In the genomic region with DNA sequence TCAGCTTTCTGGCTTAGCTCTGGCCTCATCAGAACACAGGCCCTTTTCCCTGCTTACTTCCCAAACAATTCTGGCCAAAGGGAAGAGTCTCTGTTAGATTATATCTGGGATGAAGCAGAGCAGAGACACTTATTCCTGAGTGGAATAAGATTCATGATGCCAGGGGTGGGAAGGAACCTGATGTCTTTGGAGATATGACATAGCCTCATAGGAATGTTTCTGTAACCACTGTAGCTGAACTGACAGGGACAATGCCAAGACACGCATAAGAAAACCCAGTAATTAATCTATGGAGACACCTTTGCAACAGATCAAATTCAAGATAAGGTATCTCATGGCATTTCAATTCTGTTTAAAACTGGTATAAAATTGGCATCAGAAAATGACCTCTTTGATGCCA, we compare ENCODE assay signal across 1 cellular context.
TF ChIP-seq lines count a peak whose summit lies in the region.

No MANE protein-coding gene starts in this region.

TF ChIP-seq in SK-N-SH, 30 proteins besides CTCF, POLR2A, EP300 and RAD21 (continued from another document):
- TF ChIP-seq, protein P1, sequence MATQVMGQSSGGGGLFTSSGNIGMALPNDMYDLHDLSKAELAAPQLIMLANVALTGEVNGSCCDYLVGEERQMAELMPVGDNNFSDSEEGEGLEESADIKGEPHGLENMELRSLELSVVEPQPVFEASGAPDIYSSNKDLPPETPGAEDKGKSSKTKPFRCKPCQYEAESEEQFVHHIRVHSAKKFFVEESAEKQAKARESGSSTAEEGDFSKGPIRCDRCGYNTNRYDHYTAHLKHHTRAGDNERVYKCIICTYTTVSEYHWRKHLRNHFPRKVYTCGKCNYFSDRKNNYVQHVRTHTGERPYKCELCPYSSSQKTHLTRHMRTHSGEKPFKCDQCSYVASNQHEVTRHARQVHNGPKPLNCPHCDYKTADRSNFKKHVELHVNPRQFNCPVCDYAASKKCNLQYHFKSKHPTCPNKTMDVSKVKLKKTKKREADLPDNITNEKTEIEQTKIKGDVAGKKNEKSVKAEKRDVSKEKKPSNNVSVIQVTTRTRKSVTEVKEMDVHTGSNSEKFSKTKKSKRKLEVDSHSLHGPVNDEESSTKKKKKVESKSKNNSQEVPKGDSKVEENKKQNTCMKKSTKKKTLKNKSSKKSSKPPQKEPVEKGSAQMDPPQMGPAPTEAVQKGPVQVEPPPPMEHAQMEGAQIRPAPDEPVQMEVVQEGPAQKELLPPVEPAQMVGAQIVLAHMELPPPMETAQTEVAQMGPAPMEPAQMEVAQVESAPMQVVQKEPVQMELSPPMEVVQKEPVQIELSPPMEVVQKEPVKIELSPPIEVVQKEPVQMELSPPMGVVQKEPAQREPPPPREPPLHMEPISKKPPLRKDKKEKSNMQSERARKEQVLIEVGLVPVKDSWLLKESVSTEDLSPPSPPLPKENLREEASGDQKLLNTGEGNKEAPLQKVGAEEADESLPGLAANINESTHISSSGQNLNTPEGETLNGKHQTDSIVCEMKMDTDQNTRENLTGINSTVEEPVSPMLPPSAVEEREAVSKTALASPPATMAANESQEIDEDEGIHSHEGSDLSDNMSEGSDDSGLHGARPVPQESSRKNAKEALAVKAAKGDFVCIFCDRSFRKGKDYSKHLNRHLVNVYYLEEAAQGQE (IDR thresholded peaks at IDR 0.05; ENCODE audit: low read depth, low read length), result no peak; the same call in 1 of the 2 replicates
- TF ChIP-seq, protein P2, sequence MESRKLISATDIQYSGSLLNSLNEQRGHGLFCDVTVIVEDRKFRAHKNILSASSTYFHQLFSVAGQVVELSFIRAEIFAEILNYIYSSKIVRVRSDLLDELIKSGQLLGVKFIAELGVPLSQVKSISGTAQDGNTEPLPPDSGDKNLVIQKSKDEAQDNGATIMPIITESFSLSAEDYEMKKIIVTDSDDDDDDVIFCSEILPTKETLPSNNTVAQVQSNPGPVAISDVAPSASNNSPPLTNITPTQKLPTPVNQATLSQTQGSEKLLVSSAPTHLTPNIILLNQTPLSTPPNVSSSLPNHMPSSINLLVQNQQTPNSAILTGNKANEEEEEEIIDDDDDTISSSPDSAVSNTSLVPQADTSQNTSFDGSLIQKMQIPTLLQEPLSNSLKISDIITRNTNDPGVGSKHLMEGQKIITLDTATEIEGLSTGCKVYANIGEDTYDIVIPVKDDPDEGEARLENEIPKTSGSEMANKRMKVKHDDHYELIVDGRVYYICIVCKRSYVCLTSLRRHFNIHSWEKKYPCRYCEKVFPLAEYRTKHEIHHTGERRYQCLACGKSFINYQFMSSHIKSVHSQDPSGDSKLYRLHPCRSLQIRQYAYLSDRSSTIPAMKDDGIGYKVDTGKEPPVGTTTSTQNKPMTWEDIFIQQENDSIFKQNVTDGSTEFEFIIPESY (IDR thresholded peaks at IDR 0.05; ENCODE audit: borderline replicate concordance, low read depth), result peak; percentile 80
- TF ChIP-seq, protein P3, sequence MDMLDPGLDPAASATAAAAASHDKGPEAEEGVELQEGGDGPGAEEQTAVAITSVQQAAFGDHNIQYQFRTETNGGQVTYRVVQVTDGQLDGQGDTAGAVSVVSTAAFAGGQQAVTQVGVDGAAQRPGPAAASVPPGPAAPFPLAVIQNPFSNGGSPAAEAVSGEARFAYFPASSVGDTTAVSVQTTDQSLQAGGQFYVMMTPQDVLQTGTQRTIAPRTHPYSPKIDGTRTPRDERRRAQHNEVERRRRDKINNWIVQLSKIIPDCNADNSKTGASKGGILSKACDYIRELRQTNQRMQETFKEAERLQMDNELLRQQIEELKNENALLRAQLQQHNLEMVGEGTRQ (IDR thresholded peaks at IDR 0.05; ENCODE audit: borderline replicate concordance, low read depth, low read length), result no peak
- no peak for TF ChIP-seq MXI1 (IDR thresholded peaks at IDR 0.05; ENCODE audit: low read depth, low read length)
- TF ChIP-seq YY1 (IDR thresholded peaks at IDR 0.05; ENCODE audit: low read depth), result no peak
- no peak for TF ChIP-seq ELF1 (IDR thresholded peaks at IDR 0.05)
- TF ChIP-seq NRF1 (IDR thresholded peaks at IDR 0.05; ENCODE audit: low read depth, low read length), result no peak
- no peak for TF ChIP-seq EZH2phosphoT487 (IDR thresholded peaks at IDR 0.05; ENCODE audit: borderline replicate concordance, low read depth)
- TF ChIP-seq JUND (IDR thresholded peaks at IDR 0.05), result peak; percentile 99
- no peak for TF ChIP-seq POLR2AphosphoS5 (IDR thresholded peaks at IDR 0.05; ENCODE audit: low read depth, low read length)
- no peak for TF ChIP-seq CHD2 (IDR thresholded peaks at IDR 0.05; ENCODE audit: low read length, partially characterized antibody)
- TF ChIP-seq, protein P4, sequence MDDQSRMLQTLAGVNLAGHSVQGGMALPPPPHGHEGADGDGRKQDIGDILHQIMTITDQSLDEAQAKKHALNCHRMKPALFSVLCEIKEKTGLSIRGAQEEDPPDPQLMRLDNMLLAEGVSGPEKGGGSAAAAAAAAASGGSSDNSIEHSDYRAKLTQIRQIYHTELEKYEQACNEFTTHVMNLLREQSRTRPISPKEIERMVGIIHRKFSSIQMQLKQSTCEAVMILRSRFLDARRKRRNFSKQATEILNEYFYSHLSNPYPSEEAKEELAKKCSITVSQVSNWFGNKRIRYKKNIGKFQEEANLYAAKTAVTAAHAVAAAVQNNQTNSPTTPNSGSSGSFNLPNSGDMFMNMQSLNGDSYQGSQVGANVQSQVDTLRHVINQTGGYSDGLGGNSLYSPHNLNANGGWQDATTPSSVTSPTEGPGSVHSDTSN (IDR thresholded peaks at IDR 0.05), result peak; percentile 98
- TF ChIP-seq, protein P5, sequence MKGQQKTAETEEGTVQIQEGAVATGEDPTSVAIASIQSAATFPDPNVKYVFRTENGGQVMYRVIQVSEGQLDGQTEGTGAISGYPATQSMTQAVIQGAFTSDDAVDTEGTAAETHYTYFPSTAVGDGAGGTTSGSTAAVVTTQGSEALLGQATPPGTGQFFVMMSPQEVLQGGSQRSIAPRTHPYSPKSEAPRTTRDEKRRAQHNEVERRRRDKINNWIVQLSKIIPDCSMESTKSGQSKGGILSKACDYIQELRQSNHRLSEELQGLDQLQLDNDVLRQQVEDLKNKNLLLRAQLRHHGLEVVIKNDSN (IDR thresholded peaks at IDR 0.05; ENCODE audit: borderline replicate concordance, low read depth), result 0 out of 2 replicates have a peak, but pooled peaks have one; percentile 8
- TF ChIP-seq, protein P6, sequence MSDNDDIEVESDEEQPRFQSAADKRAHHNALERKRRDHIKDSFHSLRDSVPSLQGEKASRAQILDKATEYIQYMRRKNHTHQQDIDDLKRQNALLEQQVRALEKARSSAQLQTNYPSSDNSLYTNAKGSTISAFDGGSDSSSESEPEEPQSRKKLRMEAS (IDR thresholded peaks at IDR 0.05; ENCODE audit: low read depth), result peak; percentile 42; the same call in 1 of the 2 replicates
- peak; percentile 99 for TF ChIP-seq TEAD4 (IDR thresholded peaks at IDR 0.05; ENCODE audit: borderline replicate concordance, insufficient read depth)
- TF ChIP-seq FOXM1 (IDR thresholded peaks at IDR 0.05; ENCODE audit: low read depth), result peak; percentile 97
- TF ChIP-seq SMC3 (IDR thresholded peaks at IDR 0.05; ENCODE audit: low read depth, low read length), result no peak
- peak; percentile 99 for TF ChIP-seq NFIC (IDR thresholded peaks at IDR 0.05; ENCODE audit: borderline replicate concordance)
- peak; percentile 86 for TF ChIP-seq FOSL2 (IDR thresholded peaks at IDR 0.05; ENCODE audit: borderline replicate concordance, low read depth)
- no peak for TF ChIP-seq GATA2 (CRISPR knock-in tag; IDR thresholded peaks at IDR 0.05)
